ENCODE assay signal across 14 cellular contexts in genomic region chr17:50354198-50354597, GRCh38. TPM values are rescaled to one million over a fixed set of nuclear protein-coding genes. Genes with fewer than 3 reads are reported as not detected.
DNase-seq lines count a peak whose midpoint lies in the region; ATAC-seq and TF ChIP-seq lines count a peak whose summit lies in the region.
"Had no signal": no experiment of that assay in that cellular context is flagged by ENCODE, and none has a peak within 500 bp of the region (broad histone marks: within the 10 kb centered on the region; RNA-seq: fewer than 3 reads in every experiment).

No MANE protein-coding gene starts in this region.

- H3K27me3 Mint-ChIP-seq in activated naive CD4-positive, alpha-beta T cell treated with anti-CD3 and anti-CD28 coated beads, Interleukin-2, amount 50 U/mL, for 24 hours = no peaks in the 10 kb centered on the region
- H3K27me3 Mint-ChIP-seq in activated T-helper 17 cell treated with anti-CD3 and anti-CD28 coated beads, Interleukin-2, amount 50 U/mL, for 72 hours = no peaks in the 10 kb centered on the region

- H2BK15ac ChIP-seq in neuronal stem cell (ENCODE audit: low read length) = no peak overlapping the region

- no peak overlapping the region for H4K8ac ChIP-seq in neuronal stem cell (ENCODE audit: low read depth, low read length)

- H3K79me1 ChIP-seq in neuronal stem cell (ENCODE audit: low read depth, low read length) = peaks cover 20% of the 10 kb centered on the region

- H3K9me3 Mint-ChIP-seq in activated naive CD4-positive, alpha-beta T cell treated with anti-CD3 and anti-CD28 coated beads, Interleukin-2, amount 50 U/mL, for 24 hours = no peaks in the 10 kb centered on the region
- no peaks in the 10 kb centered on the region for H3K9me3 Mint-ChIP-seq in activated T-helper 17 cell treated with anti-CD3 and anti-CD28 coated beads, Interleukin-2, amount 50 U/mL, for 72 hours

- H2BK120ac ChIP-seq in neuronal stem cell (ENCODE audit: low read depth, low read length) = no peak overlapping the region

- no peaks in the 10 kb centered on the region for H3K9me3 ChIP-seq in neuronal stem cell (replicated peaks in 1 of 2; ENCODE audit: control insufficient read depth in 2 of 2, insufficient read depth in 1 of 2, low read depth in 1 of 2, low read length in 2 of 2)
- H3K9me3 ChIP-seq in upper lobe of right lung = no peaks in the 10 kb centered on the region

- ATAC-seq in activated T-helper 17 cell treated with anti-CD3 and anti-CD28 coated beads, Interleukin-2, amount 50 U/mL, for 72 hours (replicated peaks) = no peak
- ATAC-seq in upper lobe of right lung = no peak

- H3K36me3 ChIP-seq in neuronal stem cell (replicated peaks in 1 of 2; ENCODE audit: control insufficient read depth in 2 of 2, insufficient read depth in 2 of 2, low read length in 2 of 2) = peaks cover 62 to 77% of the 10 kb centered on the region in 2 donors
- H3K36me3 ChIP-seq in upper lobe of right lung = peaks cover 34% of the 10 kb centered on the region

- no peak for TF ChIP-seq CTCF in upper lobe of right lung (IDR thresholded peaks at IDR 0.05)

- H3K23ac ChIP-seq in neuronal stem cell (ENCODE audit: low read depth, low read length, poor library complexity) = peak overlapping the region; percentile 43

- peaks cover 3% of the 10 kb centered on the region for H3K36me3 Mint-ChIP-seq in activated naive CD4-positive, alpha-beta T cell treated with anti-CD3 and anti-CD28 coated beads, Interleukin-2, amount 50 U/mL, for 24 hours
- H3K36me3 Mint-ChIP-seq in activated T-helper 17 cell treated with anti-CD3 and anti-CD28 coated beads, Interleukin-2, amount 50 U/mL, for 72 hours (ENCODE audit: low read depth) = peaks cover 78% of the 10 kb centered on the region

- peak overlapping the region; percentile 3 for H3K4ac ChIP-seq in neuronal stem cell (ENCODE audit: low read length)

- H3K27ac ChIP-seq in neuronal stem cell (replicated peaks; ENCODE audit: low read length) = no peak overlapping the region
- no peak overlapping the region for H3K27ac ChIP-seq in upper lobe of right lung
- H3K27ac ChIP-seq: C4-2B had no signal

- H3K4me3 ChIP-seq in neuronal stem cell (ENCODE audit: low read length in 2 of 2) (no peak overlapping the region), upper lobe of right lung (no peak overlapping the region)

- H3K27ac Mint-ChIP-seq in activated naive CD4-positive, alpha-beta T cell treated with anti-CD3 and anti-CD28 coated beads, Interleukin-2, amount 50 U/mL, for 24 hours = peak overlapping the region; percentile 8
- H3K27ac Mint-ChIP-seq in activated T-helper 17 cell treated with anti-CD3 and anti-CD28 coated beads, Interleukin-2, amount 50 U/mL, for 72 hours = peak overlapping the region; percentile 54

- no CpG with 5 or more reads among the region's 15 CpGs for WGBS in neuronal stem cell (ENCODE audit: extremely low coverage in 2 of 2, insufficient read length in 2 of 2, insufficient replicate concordance in 1 of 2), 2 donors

- H3K14ac ChIP-seq in neuronal stem cell (ENCODE audit: low read length) = no peak overlapping the region

- no peak overlapping the region for H2BK12ac ChIP-seq in neuronal stem cell (ENCODE audit: low read length)

- no peak overlapping the region for H3K4me3 Mint-ChIP-seq in activated naive CD4-positive, alpha-beta T cell treated with anti-CD3 and anti-CD28 coated beads, Interleukin-2, amount 50 U/mL, for 24 hours
- no peak overlapping the region for H3K4me3 Mint-ChIP-seq in activated T-helper 17 cell treated with anti-CD3 and anti-CD28 coated beads, Interleukin-2, amount 50 U/mL, for 72 hours

- no peak overlapping the region for H4K91ac ChIP-seq in neuronal stem cell (ENCODE audit: low read depth, low read length, poor library complexity)

- no peak for DNase-seq in activated naive CD4-positive, alpha-beta T cell treated with anti-CD3 and anti-CD28 coated beads, Interleukin-2, amount 50 U/mL, for 16 hours
- DNase-seq in neuronal stem cell (ENCODE audit: low spot score) = no peak
- peak; percentile 54 for DNase-seq in upper lobe of right lung
- no peak for DNase-seq in AML-193 (lab: John Stamatoyannopoulos, UW)
- DNase-seq in cerebellar cortex (ENCODE audit: low spot score) = no peak
- DNase-seq: DMS79 treated with DMSO at 0.1 percent for 48 hours, KG1, NCI-H1694 treated with DMSO at 0.1 percent for 48 hours, NCI-H510A treated with DMSO at 0.1 percent for 48 hours, NCI-H774, Right ventricle myocardium superior had no signal

- no peak overlapping the region for H3K18ac ChIP-seq in neuronal stem cell (ENCODE audit: low read length)

- intact Hi-C loops in upper lobe of right lung (cut with DNase I) = no loop called here

- H2AK5ac ChIP-seq in neuronal stem cell (ENCODE audit: low read depth, low read length) = no peak overlapping the region

- H3K27me3 ChIP-seq in neuronal stem cell (ENCODE audit: control insufficient read depth in 3 of 3, insufficient read depth in 3 of 3, low read depth in 1 of 3, low read length in 3 of 3) = no peaks in the 10 kb centered on the region
- no peaks in the 10 kb centered on the region for H3K27me3 ChIP-seq in upper lobe of right lung

- no peak overlapping the region for H3K9ac ChIP-seq in neuronal stem cell (ENCODE audit: low read depth, low read length, poor library complexity)

- H3K4me2 ChIP-seq in neuronal stem cell (ENCODE audit: insufficient read depth, low read length, poor library complexity, severe bottlenecking) = no peak overlapping the region

- peaks cover 15% of the 10 kb centered on the region for H3K4me1 Mint-ChIP-seq in activated naive CD4-positive, alpha-beta T cell treated with anti-CD3 and anti-CD28 coated beads, Interleukin-2, amount 50 U/mL, for 24 hours
- H3K4me1 Mint-ChIP-seq in activated T-helper 17 cell treated with anti-CD3 and anti-CD28 coated beads, Interleukin-2, amount 50 U/mL, for 72 hours = peaks cover 14% of the 10 kb centered on the region

- peaks cover 0 to under 1% of the 10 kb centered on the region in 2 donors for H3K4me1 ChIP-seq in neuronal stem cell (ENCODE audit: control insufficient read depth in 2 of 2, insufficient read depth in 1 of 2, low read depth in 1 of 2, low read length in 2 of 2)
- no peaks in the 10 kb centered on the region for H3K4me1 ChIP-seq in upper lobe of right lung

- H2BK5ac ChIP-seq in neuronal stem cell (ENCODE audit: low read length) = peak overlapping the region; percentile 82

- no peak overlapping the region for H2AFZ ChIP-seq in neuronal stem cell (ENCODE audit: low read length)

RNA-seq across cellular contexts. Expression of gene XYLT2, which starts 8.3 kb away (rescaled TPM):
- 10 to 100 TPM; 38.5 to 95.1 TPM for total RNA-seq in activated T-helper 17 cell treated with anti-CD3 and anti-CD28 coated beads, Interleukin-2, amount 50 U/mL, for 72 hours
- 11.5 TPM for polyA plus RNA-seq in neuronal stem cell (2013, experiment 1 of 2)
- 12.2 TPM for polyA plus RNA-seq in neuronal stem cell (2013, experiment 2 of 2)
- total RNA-seq in upper lobe of right lung = 20.3 TPM

RNA-seq across cellular contexts. Expression of gene MRPL27, which starts 18.8 kb away (rescaled TPM):
- 100 to 1,000 TPM in 1 of 2 donors, 10 to 100 TPM in 1; 63.3 to 109 TPM for total RNA-seq in activated T-helper 17 cell treated with anti-CD3 and anti-CD28 coated beads, Interleukin-2, amount 50 U/mL, for 72 hours
- 55.3 TPM for polyA plus RNA-seq in neuronal stem cell (2013, experiment 1 of 2)
- polyA plus RNA-seq in neuronal stem cell (2013, experiment 2 of 2) = 54.4 TPM
- 47.1 TPM for total RNA-seq in upper lobe of right lung

RNA-seq across cellular contexts. Expression of gene EME1, which starts 18.8 kb away (rescaled TPM):
- total RNA-seq in activated T-helper 17 cell treated with anti-CD3 and anti-CD28 coated beads, Interleukin-2, amount 50 U/mL, for 72 hours = 10 to 100 TPM; 20.8 to 48.7 TPM
- polyA plus RNA-seq in neuronal stem cell (2013, experiment 1 of 2) = 21.3 TPM
- 21.0 TPM for polyA plus RNA-seq in neuronal stem cell (2013, experiment 2 of 2)
- 1.3 TPM for total RNA-seq in upper lobe of right lung
- total RNA-seq: Right ventricle myocardium superior had no signal

RNA-seq across cellular contexts. Expression of gene LRRC59, which starts 43.1 kb away (rescaled TPM):
- total RNA-seq in activated T-helper 17 cell treated with anti-CD3 and anti-CD28 coated beads, Interleukin-2, amount 50 U/mL, for 72 hours = 100 to 1,000 TPM in 1 of 2 donors, 10 to 100 TPM in 1; 37.1 to 101 TPM
- 47.4 TPM for polyA plus RNA-seq in neuronal stem cell (2013, experiment 1 of 2)
- polyA plus RNA-seq in neuronal stem cell (2013, experiment 2 of 2) = 46.5 TPM
- 68.0 TPM for total RNA-seq in upper lobe of right lung
